Comparison of ENCODE assay signal across 8 cellular contexts in genomic region chr12:45726594-45727300, GRCh38. TPM values are rescaled to one million over a fixed set of nuclear protein-coding genes. Genes with fewer than 3 reads are reported as not detected.
DNase-seq lines count a peak whose midpoint lies in the region; ATAC-seq and TF ChIP-seq lines count a peak whose summit lies in the region.

No MANE protein-coding gene starts in this region.

- H3K36me3 ChIP-seq in Karpas-422 (ENCODE audit: insufficient read depth, low read length) (0 out of 2 replicates have a peak, but pooled peaks cover 7% of the 10 kb centered on the region), endocrine pancreas (ENCODE audit: control insufficient read depth, insufficient read depth, low read length) (no peaks in the 10 kb centered on the region)

- peak overlapping the region; percentile 95 for H3K27ac ChIP-seq in Karpas-422 (ENCODE audit: low read length)

- H3K4me3 ChIP-seq in Karpas-422 (ENCODE audit: low read length) (peak overlapping the region; percentile 94), endocrine pancreas (ENCODE audit: control insufficient read depth, insufficient read depth, low read length) (peak overlapping the region; percentile 100)

- H3K79me2 ChIP-seq in Karpas-422 (ENCODE audit: low read length): peaks cover 63% of the 10 kb centered on the region

- CTCF ChIA-PET in Calu3 (lab: Charles Lee): interaction anchor here (2.4 kb wide), 1 partner anchor 183 kb away, joined by 12 read pairs; no protein-coding TSS in a partner anchor
- CTCF ChIA-PET in activated CD4-positive, alpha-beta T cell treated with anti-CD3 and anti-CD28 coated beads, Interleukin-2, amount 10 ng/mL, durations not matched to agents 7 days and 5 days (lab: Charles Lee): interaction anchor here (1.1 to 5.8 kb wide), 5 partner anchors 25 to 183 kb away, joined by 4 to 25 read pairs (median 5); no protein-coding TSS in a partner anchor

- no peaks in the 10 kb centered on the region for H3K9me3 Mint-ChIP-seq in Calu3 (ENCODE audit: low read depth, unreplicated experiment)
- H3K9me3 Mint-ChIP-seq in activated CD4-positive, alpha-beta T cell treated with anti-CD3 and anti-CD28 coated beads, Interleukin-2, amount 10 ng/mL, durations not matched to agents 7 days and 5 days: no peaks in the 10 kb centered on the region
- no peaks in the 10 kb centered on the region for H3K9me3 Mint-ChIP-seq in mesothelial cell of epicardium
- no peaks in the 10 kb centered on the region for H3K9me3 Mint-ChIP-seq in stimulated activated naive CD8-positive, alpha-beta T cell treated with anti-CD3 and anti-CD28 coated beads, Interleukin-15, amount 100 ng/mL, for 72 hours

- no TSS peak for BruUV-seq in Calu3 (replicated peaks; lab: Mats Ljungman, UMichigan)

- peaks cover 10% of the 10 kb centered on the region for H4K20me1 ChIP-seq in Karpas-422 (ENCODE audit: insufficient read depth, low read depth, low read length)

- H3K36me3 Mint-ChIP-seq in Calu3 (ENCODE audit: insufficient read depth, unreplicated experiment) (peaks cover 58% of the 10 kb centered on the region), mesothelial cell of epicardium (no peaks in the 10 kb centered on the region)
- peaks cover 25% of the 10 kb centered on the region for H3K36me3 Mint-ChIP-seq in activated CD4-positive, alpha-beta T cell treated with anti-CD3 and anti-CD28 coated beads, Interleukin-2, amount 10 ng/mL, durations not matched to agents 7 days and 5 days (ENCODE audit: low read depth)

- peak overlapping the region; percentile 91 for H3K4me2 ChIP-seq in Karpas-422 (ENCODE audit: low read depth, low read length, poor library complexity, severe bottlenecking)

- H3K27ac Mint-ChIP-seq in Calu3 (ENCODE audit: unreplicated experiment): peak overlapping the region; percentile 89
- H3K27ac Mint-ChIP-seq in activated CD4-positive, alpha-beta T cell treated with anti-CD3 and anti-CD28 coated beads, Interleukin-2, amount 10 ng/mL, durations not matched to agents 7 days and 5 days: peak overlapping the region; percentile 99
- peak overlapping the region; percentile 100 for H3K27ac Mint-ChIP-seq in mesothelial cell of epicardium
- peak overlapping the region; percentile 100 for H3K27ac Mint-ChIP-seq in stimulated activated naive CD8-positive, alpha-beta T cell treated with anti-CD3 and anti-CD28 coated beads, Interleukin-15, amount 100 ng/mL, for 72 hours

- H3K4me1 ChIP-seq in Karpas-422 (ENCODE audit: low read length): peaks cover 25% of the 10 kb centered on the region
- H3K4me1 ChIP-seq in endocrine pancreas (ENCODE audit: control insufficient read depth, insufficient read depth, low read length): peaks cover 24% of the 10 kb centered on the region

- POLR2A ChIA-PET in activated CD4-positive, alpha-beta T cell treated with anti-CD3 and anti-CD28 coated beads, Interleukin-2, amount 10 ng/mL, durations not matched to agents 7 days and 5 days (lab: Charles Lee): interaction anchor here (0.5 to 0.6 kb wide), 2 partner anchors 259 to 733 kb away, joined by 3 to 4 read pairs; no protein-coding TSS in a partner anchor

- ATAC-seq in stimulated activated naive CD8-positive, alpha-beta T cell treated with anti-CD3 and anti-CD28 coated beads, Interleukin-15, amount 100 ng/mL, for 72 hours: no peak

- H3K4me3 Mint-ChIP-seq in Calu3 (ENCODE audit: low read depth, unreplicated experiment) (peak overlapping the region; percentile 97), mesothelial cell of epicardium (peak overlapping the region; percentile 98)
- peak overlapping the region; percentile 100 for H3K4me3 Mint-ChIP-seq in activated CD4-positive, alpha-beta T cell treated with anti-CD3 and anti-CD28 coated beads, Interleukin-2, amount 10 ng/mL, durations not matched to agents 7 days and 5 days
- peak overlapping the region; percentile 100 for H3K4me3 Mint-ChIP-seq in stimulated activated naive CD8-positive, alpha-beta T cell treated with anti-CD3 and anti-CD28 coated beads, Interleukin-15, amount 100 ng/mL, for 72 hours

- H3K27me3 Mint-ChIP-seq in Calu3 (ENCODE audit: unreplicated experiment): no peaks in the 10 kb centered on the region
- no peaks in the 10 kb centered on the region for H3K27me3 Mint-ChIP-seq in activated CD4-positive, alpha-beta T cell treated with anti-CD3 and anti-CD28 coated beads, Interleukin-2, amount 10 ng/mL, durations not matched to agents 7 days and 5 days
- no peaks in the 10 kb centered on the region for H3K27me3 Mint-ChIP-seq in mesothelial cell of epicardium (ENCODE audit: low read depth)
- no peaks in the 10 kb centered on the region for H3K27me3 Mint-ChIP-seq in stimulated activated naive CD8-positive, alpha-beta T cell treated with anti-CD3 and anti-CD28 coated beads, Interleukin-15, amount 100 ng/mL, for 72 hours

- no peaks in the 10 kb centered on the region for H3K4me1 Mint-ChIP-seq in Calu3 (ENCODE audit: low read depth, unreplicated experiment)
- H3K4me1 Mint-ChIP-seq in activated CD4-positive, alpha-beta T cell treated with anti-CD3 and anti-CD28 coated beads, Interleukin-2, amount 10 ng/mL, durations not matched to agents 7 days and 5 days: peaks cover 23% of the 10 kb centered on the region
- H3K4me1 Mint-ChIP-seq in mesothelial cell of epicardium: peaks cover 14% of the 10 kb centered on the region
- H3K4me1 Mint-ChIP-seq in stimulated activated naive CD8-positive, alpha-beta T cell treated with anti-CD3 and anti-CD28 coated beads, Interleukin-15, amount 100 ng/mL, for 72 hours: peaks cover 16% of the 10 kb centered on the region

- H2AFZ ChIP-seq in Karpas-422 (ENCODE audit: low read length): peak overlapping the region; percentile 85

- TF ChIP-seq CTCF in Calu3 (IDR thresholded peaks at IDR 0.05; ENCODE audit: unreplicated experiment): no peak
- TF ChIP-seq CTCF in mesothelial cell of epicardium (IDR thresholded peaks at IDR 0.05; ENCODE audit: unreplicated experiment): no peak

- peak; percentile 16 for DNase-seq in Calu3
- peak; percentile 63 for DNase-seq in Karpas-422
- DNase-seq in activated CD4-positive, alpha-beta T cell treated with anti-CD3 and anti-CD28 coated beads, Interleukin-2, amount 10 ng/mL, durations not matched to agents 7 days and 5 days: peak; percentile 9
- DNase-seq in mesothelial cell of epicardium (ENCODE audit: low spot score in 2 of 2, unreplicated experiment in 2 of 2): peak; percentile 42 to 72
- DNase-seq in stimulated activated naive CD8-positive, alpha-beta T cell treated with anti-CD3 and anti-CD28 coated beads, Interleukin-15, amount 100 ng/mL, for 72 hours: peak; percentile 30 to 55
- DNase-seq in KG1 (lab: John Stamatoyannopoulos, UW): no peak
- DNase-seq in NCI-H510A treated with DMSO at 0.1 percent for 48 hours (lab: John Stamatoyannopoulos, UW): no peak

- H3K9me2 ChIP-seq in Karpas-422 (replicated peaks; ENCODE audit: insufficient read depth, low read length): no peaks in the 10 kb centered on the region

- H3K27me3 ChIP-seq in Karpas-422 (ENCODE audit: low read length): no peaks in the 10 kb centered on the region
- no peaks in the 10 kb centered on the region for H3K27me3 ChIP-seq in endocrine pancreas (ENCODE audit: control insufficient read depth, insufficient read depth, low read length)

- H3K9me3 ChIP-seq in Karpas-422 (ENCODE audit: low read length) (no peaks in the 10 kb centered on the region), endocrine pancreas (ENCODE audit: control insufficient read depth, low read length) (no peaks in the 10 kb centered on the region)

- peak overlapping the region; percentile 98 for H3K9ac ChIP-seq in Karpas-422 (ENCODE audit: low read length)
- peak overlapping the region; percentile 87 for H3K9ac ChIP-seq in endocrine pancreas (ENCODE audit: control insufficient read depth, insufficient read depth, low read length)

- intact Hi-C loops in Calu3 (cut with micrococcal nuclease; ENCODE audit: unreplicated experiment): loop anchor here (5.0 kb wide), 1 partner anchor 554 kb away; no protein-coding TSS in a partner anchor

RNA-seq across cellular contexts. Expression of gene ARID2, which starts 2.8 kb away (rescaled TPM):
- 17.5 and 22.9 TPM in 2 replicates for total RNA-seq in Calu3 (2022)
- 28.4 and 61.9 TPM in 2 replicates for total RNA-seq in Karpas-422 (2014; rRNA removed; shearing (Covaris generic); ENCODE audit: low replicate concordance)
- 10 to 100 TPM; 46.9 to 48.8 TPM for total RNA-seq in activated CD4-positive, alpha-beta T cell treated with anti-CD3 and anti-CD28 coated beads, Interleukin-2, amount 10 ng/mL, durations not matched to agents 7 days and 5 days
- total RNA-seq in mesothelial cell of epicardium: 57.9 to 67.1 TPM (median 64.3 TPM) in 3 replicates

Comparison
In these comparisons a context has a peak if more than half of its experiments do, and no peak if none do; other contexts are left out.
1. DNase-seq: peak in Calu3 (single experiment), Karpas-422 (single experiment), activated CD4-positive, alpha-beta T cell treated with anti-CD3 and anti-CD28 coated beads, Interleukin-2, amount 10 ng/mL, durations not matched to agents 7 days and 5 days (single experiment), mesothelial cell of epicardium (2 of 2) and stimulated activated naive CD8-positive, alpha-beta T cell treated with anti-CD3 and anti-CD28 coated beads, Interleukin-15, amount 100 ng/mL, for 72 hours (2 of 2); none in KG1 (single experiment) and NCI-H510A treated with DMSO at 0.1 percent for 48 hours (single experiment).
2. Peak in every context shown above with its lines, with median percentiles within 50 percentile points of each other: H3K27ac Mint-ChIP-seq and H3K4me3 Mint-ChIP-seq.